ENCODE assay signal across 10 cellular contexts in genomic region chr3:188734395-188734794, GRCh38.
A peak's percentile ranks its signal among the peaks of the same experiment; 100 is the strongest.
DNase-seq lines count a peak whose midpoint lies in the region; ATAC-seq and TF ChIP-seq lines count a peak whose summit lies in the region.
"Had no signal": no experiment of that assay in that cellular context is flagged by ENCODE, and none has a peak within 500 bp of the region (broad histone marks: within the 10 kb centered on the region; RNA-seq: fewer than 3 reads in every experiment).

No MANE protein-coding gene starts in this region.

- H3K27ac ChIP-seq in right atrium auricular region (peak overlapping the region in 1 of 2 donors; percentile 61), suprapubic skin (no peak overlapping the region)

- peaks cover 0 to 4% of the 10 kb centered on the region in 2 donors for H3K4me1 ChIP-seq in right atrium auricular region
- H3K4me1 ChIP-seq in suprapubic skin: no peaks in the 10 kb centered on the region

- no peak for TF ChIP-seq EP300 in suprapubic skin (IDR thresholded peaks at IDR 0.05)

- no peak overlapping the region for H3K4me3 ChIP-seq in right atrium auricular region
- no peak overlapping the region for H3K4me3 ChIP-seq in suprapubic skin

- no peaks in the 10 kb centered on the region for H3K9me3 Mint-ChIP-seq in type B pancreatic cell
- no peaks in the 10 kb centered on the region for H3K9me3 Mint-ChIP-seq in activated CD4-positive, alpha-beta T cell treated with anti-CD3 and anti-CD28 coated beads, Interleukin-2, amount 10 ng/mL, durations not matched to agents 24 days and 14 days

- 82% methylated on average over 1 of the region's 1 CpG for WGBS in suprapubic skin

- peak overlapping the region; percentile 90 for H3K27ac Mint-ChIP-seq in type B pancreatic cell
- no peak overlapping the region for H3K27ac Mint-ChIP-seq in activated CD4-positive, alpha-beta T cell treated with anti-CD3 and anti-CD28 coated beads, Interleukin-2, amount 10 ng/mL, durations not matched to agents 24 days and 14 days

- H3K36me3 Mint-ChIP-seq in type B pancreatic cell: peaks cover 10% of the 10 kb centered on the region
- peaks cover 10% of the 10 kb centered on the region for H3K36me3 Mint-ChIP-seq in activated CD4-positive, alpha-beta T cell treated with anti-CD3 and anti-CD28 coated beads, Interleukin-2, amount 10 ng/mL, durations not matched to agents 24 days and 14 days (ENCODE audit: low read depth)

- ATAC-seq in left cardiac atrium (peak; percentile 19 to 67), HG02759 (IDR thresholded peaks at IDR 0.05; ENCODE audit: unreplicated experiment) (no peak)

- DNase-seq in left cardiac atrium (no peak), right atrium auricular region (ENCODE audit: low spot score) (no peak), NCI-H2196 treated with DMSO at 0.1 percent for 48 hours (lab: John Stamatoyannopoulos, UW; ENCODE audit: unreplicated experiment) (peak; percentile 53), fibroblast of gingiva (ENCODE audit: low read depth) (peak; percentile 23), type B pancreatic cell (ENCODE audit: extremely low spot score, unreplicated experiment) (no peak), suprapubic skin (ENCODE audit: low spot score in 2 of 2) (no peak)
- no peak for DNase-seq in activated CD4-positive, alpha-beta T cell treated with anti-CD3 and anti-CD28 coated beads, Interleukin-2, amount 10 ng/mL, durations not matched to agents 24 days and 14 days
- DNase-seq: activated CD4-positive, CD25-positive, alpha-beta regulatory T cell treated with anti-CD3 and anti-CD28 coated beads, Interleukin-2, amount 50 U/mL, for 72 hours; GDM1 had no signal

- TF ChIP-seq POLR2A in suprapubic skin (IDR thresholded peaks at IDR 0.05): no peak

- H3K36me3 ChIP-seq in right atrium auricular region (no peaks in the 10 kb centered on the region), suprapubic skin (no peaks in the 10 kb centered on the region)

- intact Hi-C loops in left cardiac atrium (cut with DNase I): no loop called here
- intact Hi-C loops in activated CD4-positive, alpha-beta T cell treated with anti-CD3 and anti-CD28 coated beads, Interleukin-2, amount 10 ng/mL, durations not matched to agents 24 days and 14 days (cut with micrococcal nuclease): no loop called here

- H3K4me3 Mint-ChIP-seq in type B pancreatic cell: peak overlapping the region; percentile 63
- no peak overlapping the region for H3K4me3 Mint-ChIP-seq in activated CD4-positive, alpha-beta T cell treated with anti-CD3 and anti-CD28 coated beads, Interleukin-2, amount 10 ng/mL, durations not matched to agents 24 days and 14 days

- peaks cover 10% of the 10 kb centered on the region for H3K4me1 Mint-ChIP-seq in type B pancreatic cell (ENCODE audit: unreplicated experiment)
- H3K4me1 Mint-ChIP-seq in activated CD4-positive, alpha-beta T cell treated with anti-CD3 and anti-CD28 coated beads, Interleukin-2, amount 10 ng/mL, durations not matched to agents 24 days and 14 days: peaks cover 4% of the 10 kb centered on the region

- TF ChIP-seq CTCF in right atrium auricular region (IDR thresholded peaks at IDR 0.05) (no peak), type B pancreatic cell (conservative IDR thresholded peaks at IDR 0.05) (no peak), suprapubic skin (IDR thresholded peaks at IDR 0.05) (no peak)

- H3K9me3 ChIP-seq in right atrium auricular region (no peaks in the 10 kb centered on the region), suprapubic skin (no peaks in the 10 kb centered on the region)

- no peaks in the 10 kb centered on the region for H3K27me3 ChIP-seq in right atrium auricular region
- H3K27me3 ChIP-seq in suprapubic skin: no peaks in the 10 kb centered on the region

- no peaks in the 10 kb centered on the region for H3K27me3 Mint-ChIP-seq in type B pancreatic cell
- peaks cover 4% of the 10 kb centered on the region for H3K27me3 Mint-ChIP-seq in activated CD4-positive, alpha-beta T cell treated with anti-CD3 and anti-CD28 coated beads, Interleukin-2, amount 10 ng/mL, durations not matched to agents 24 days and 14 days

Comparison
In these comparisons a context has a peak if more than half of its experiments do, and no peak if none do; other contexts are left out.
1. DNase-seq: peak in NCI-H2196 treated with DMSO at 0.1 percent for 48 hours (single experiment) and fibroblast of gingiva (single experiment); none in left cardiac atrium (single experiment), right atrium auricular region (single experiment), type B pancreatic cell (single experiment), suprapubic skin (0 of 2) and activated CD4-positive, alpha-beta T cell treated with anti-CD3 and anti-CD28 coated beads, Interleukin-2, amount 10 ng/mL, durations not matched to agents 24 days and 14 days (single experiment).